In the genomic region with DNA sequence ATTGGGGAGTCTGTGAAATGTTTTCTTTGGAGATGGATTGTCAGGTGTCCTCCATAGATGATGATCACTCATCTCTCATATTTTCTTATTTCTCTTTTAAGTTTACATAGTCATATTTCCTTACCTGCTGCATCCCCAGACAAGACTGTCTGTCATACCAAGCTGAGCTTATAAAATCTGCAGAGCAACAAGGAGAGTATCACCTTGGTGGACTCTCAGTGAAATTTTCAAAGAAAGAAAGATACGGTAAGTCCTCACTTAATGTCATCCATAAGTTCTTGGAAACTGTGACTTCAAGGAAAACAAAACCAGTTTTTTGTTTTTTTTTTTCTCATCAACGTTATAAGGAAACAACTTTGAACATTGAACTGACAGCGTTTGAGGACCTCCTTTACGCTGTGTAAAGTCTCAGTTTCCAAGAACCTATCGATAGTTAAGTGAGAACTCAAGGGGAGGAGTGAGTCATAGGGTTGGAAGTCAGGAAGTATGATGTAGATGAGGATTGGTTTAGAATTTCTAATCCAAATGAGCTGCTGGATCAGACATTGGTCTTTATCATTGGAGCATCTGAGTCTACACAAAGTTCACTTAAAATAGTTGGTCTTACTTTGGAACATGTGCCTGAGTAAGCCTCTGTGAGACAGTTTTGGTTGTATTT, we compare ENCODE assay signal across 17 cellular contexts. TPM values are rescaled to one million over a fixed set of nuclear protein-coding genes. Genes with fewer than 3 reads are reported as not detected.
DNase-seq lines count a peak whose midpoint lies in the region; ATAC-seq, FAIRE-seq and TF ChIP-seq lines count a peak whose summit lies in the region.
"Had no signal": no experiment of that assay in that cellular context is flagged by ENCODE, and none has a peak within 500 bp of the region (broad histone marks: within the 10 kb centered on the region; RNA-seq: fewer than 3 reads in every experiment).

No MANE protein-coding gene starts in this region.

- peaks cover 25% of the 10 kb centered on the region for H3K4me1 Mint-ChIP-seq in activated CD4-positive, alpha-beta T cell treated with anti-CD3 and anti-CD28 coated beads for 36 hours
- peaks cover 13% of the 10 kb centered on the region for H3K4me1 Mint-ChIP-seq in progenitor cell of endocrine pancreas (ENCODE audit: low read depth)
- H3K4me1 Mint-ChIP-seq in stimulated activated memory B cell treated with anti-CD40 and anti-IgM and Interleukin-4, amounts not matched to agents 10 μg/mL and 1 μg/mL and 100 μg/mL, for 72 hours, result peaks cover 4% of the 10 kb centered on the region

- H3K27ac Mint-ChIP-seq in activated CD4-positive, alpha-beta T cell treated with anti-CD3 and anti-CD28 coated beads for 36 hours, result peak overlapping the region; percentile 84
- peak overlapping the region; percentile 31 for H3K27ac Mint-ChIP-seq in progenitor cell of endocrine pancreas
- no peak overlapping the region for H3K27ac Mint-ChIP-seq in stimulated activated memory B cell treated with anti-CD40 and anti-IgM and Interleukin-4, amounts not matched to agents 10 μg/mL and 1 μg/mL and 100 μg/mL, for 72 hours

- no peaks in the 10 kb centered on the region for H3K27me3 Mint-ChIP-seq in activated CD4-positive, alpha-beta T cell treated with anti-CD3 and anti-CD28 coated beads for 36 hours
- no peaks in the 10 kb centered on the region for H3K27me3 Mint-ChIP-seq in progenitor cell of endocrine pancreas
- H3K27me3 Mint-ChIP-seq in stimulated activated memory B cell treated with anti-CD40 and anti-IgM and Interleukin-4, amounts not matched to agents 10 μg/mL and 1 μg/mL and 100 μg/mL, for 72 hours, result no peaks in the 10 kb centered on the region

- no peak for TF ChIP-seq CTCF in astrocyte of the spinal cord (IDR thresholded peaks at IDR 0.05; ENCODE audit: low read depth, low read length)
- TF ChIP-seq CTCF in progenitor cell of endocrine pancreas (IDR thresholded peaks at IDR 0.05; ENCODE audit: unreplicated experiment), result no peak

- peaks cover 42% of the 10 kb centered on the region for H3K36me3 Mint-ChIP-seq in activated CD4-positive, alpha-beta T cell treated with anti-CD3 and anti-CD28 coated beads for 36 hours (ENCODE audit: low read depth)
- H3K36me3 Mint-ChIP-seq in progenitor cell of endocrine pancreas (ENCODE audit: insufficient read depth), result peaks cover 41% of the 10 kb centered on the region
- peaks cover 75% of the 10 kb centered on the region for H3K36me3 Mint-ChIP-seq in stimulated activated memory B cell treated with anti-CD40 and anti-IgM and Interleukin-4, amounts not matched to agents 10 μg/mL and 1 μg/mL and 100 μg/mL, for 72 hours

- no peak for FAIRE-seq in RCC 7860 (lab: Jason Lieb, UNC)

- in situ Hi-C loops in astrocyte of the spinal cord (cut with HindIII; ENCODE audit: low sequenced_read_pairs), result no loop called here

- POLR2A ChIA-PET in activated CD4-positive, alpha-beta T cell treated with anti-CD3 and anti-CD28 coated beads for 36 hours (lab: Charles Lee), result interaction anchor here (0.7 kb wide), 1 partner anchor 142 kb away, joined by 3 read pairs; no protein-coding TSS in a partner anchor

- no peak overlapping the region for H3K4me3 ChIP-seq in astrocyte of the spinal cord (ENCODE audit: low read depth, low read length)
- H3K4me3 ChIP-seq: GM12878, heart left ventricle, uterus had no signal

- intact Hi-C loops in activated CD4-positive, alpha-beta T cell treated with anti-CD3 and anti-CD28 coated beads for 36 hours (cut with DNase I, micrococcal nuclease), result loop anchor here in 1 of 2 experiments (2.0 kb wide), 1 partner anchor 43 kb away; no protein-coding TSS in a partner anchor

- CTCF ChIA-PET in activated CD4-positive, alpha-beta T cell treated with anti-CD3 and anti-CD28 coated beads for 36 hours (lab: Charles Lee), result interaction anchor here (1.0 kb wide), 1 partner anchor 207 kb away, joined by 3 read pairs; no protein-coding TSS in a partner anchor

- ATAC-seq in activated CD4-positive, alpha-beta T cell treated with anti-CD3 and anti-CD28 coated beads for 36 hours, result peak; percentile 90
- no peak for ATAC-seq in stimulated activated memory B cell treated with anti-CD40 and anti-IgM and Interleukin-4, amounts not matched to agents 10 μg/mL and 1 μg/mL and 100 μg/mL, for 72 hours
- ATAC-seq: GM12878, heart left ventricle had no signal

- H3K4me3 Mint-ChIP-seq in activated CD4-positive, alpha-beta T cell treated with anti-CD3 and anti-CD28 coated beads for 36 hours, result no peak overlapping the region
- H3K4me3 Mint-ChIP-seq in progenitor cell of endocrine pancreas (ENCODE audit: low read depth), result no peak overlapping the region
- H3K4me3 Mint-ChIP-seq in stimulated activated memory B cell treated with anti-CD40 and anti-IgM and Interleukin-4, amounts not matched to agents 10 μg/mL and 1 μg/mL and 100 μg/mL, for 72 hours, result no peak overlapping the region

- H3K9me3 Mint-ChIP-seq in activated CD4-positive, alpha-beta T cell treated with anti-CD3 and anti-CD28 coated beads for 36 hours (ENCODE audit: low read depth), result no peaks in the 10 kb centered on the region
- peaks cover 4% of the 10 kb centered on the region for H3K9me3 Mint-ChIP-seq in progenitor cell of endocrine pancreas (ENCODE audit: low read depth)
- H3K9me3 Mint-ChIP-seq in stimulated activated memory B cell treated with anti-CD40 and anti-IgM and Interleukin-4, amounts not matched to agents 10 μg/mL and 1 μg/mL and 100 μg/mL, for 72 hours, result no peaks in the 10 kb centered on the region

- no peak for DNase-seq in activated CD4-positive, alpha-beta T cell treated with anti-CD3 and anti-CD28 coated beads for 36 hours
- DNase-seq in activated CD4-positive, alpha-beta T cell treated with anti-CD3 and anti-CD28 coated beads for 1 hour, result no peak
- DNase-seq in RCC 7860 (ENCODE audit: low spot score) (peak; percentile 44), astrocyte of the spinal cord (ENCODE audit: low read depth, low spot score) (peak; percentile 46), progenitor cell of endocrine pancreas (ENCODE audit: low spot score, unreplicated experiment) (no peak), NCI-H446 (lab: John Stamatoyannopoulos, UW) (no peak), NCI-H748 treated with DMSO at 0.1 percent for 48 hours (lab: John Stamatoyannopoulos, UW) (no peak)
- DNase-seq: activated CD4-positive, alpha-beta T cell treated with anti-CD3 and anti-CD28 coated beads for 48 hours; amygdala; DMS153; effector CD4-positive, alpha-beta T cell; heart left ventricle; NCI-H1092 treated with DMSO at 0.1 percent for 48 hours; stimulated activated CD4-positive, alpha-beta T cell treated with anti-CD3 and anti-CD28 coated beads, Interleukin-12 subunit alpha, Interleukin-12 subunit beta, amount 100 ng/mL, for 4 hours; uterus had no signal

RNA-seq across cellular contexts. Expression of gene SPIN1, which starts 45.5 kb away (rescaled TPM):
- 10 to 100 TPM; 17.9 to 22.1 TPM for total RNA-seq in activated CD4-positive, alpha-beta T cell treated with anti-CD3 and anti-CD28 coated beads for 36 hours
- 151 and 154 TPM in 2 replicates for total RNA-seq in progenitor cell of endocrine pancreas

Comparison
In these comparisons a context has a peak if more than half of its experiments do, and no peak if none do; other contexts are left out.
1. DNase-seq: peak in RCC 7860 (single experiment) and astrocyte of the spinal cord (single experiment); none in activated CD4-positive, alpha-beta T cell treated with anti-CD3 and anti-CD28 coated beads for 36 hours (single experiment), activated CD4-positive, alpha-beta T cell treated with anti-CD3 and anti-CD28 coated beads for 1 hour (single experiment), progenitor cell of endocrine pancreas (single experiment), NCI-H446 (0 of 2) and NCI-H748 treated with DMSO at 0.1 percent for 48 hours (single experiment).